Comparison of ENCODE assay signal across 1 cellular context in genomic region chr18:58398648-58399398, GRCh38.
TF ChIP-seq lines count a peak whose summit lies in the region.

No MANE protein-coding gene starts in this region.

TF ChIP-seq in HepG2, 621 proteins besides CTCF, POLR2A, EP300 and RAD21 (continued from another document and continues in another):
- no peak for TF ChIP-seq ZNF710 (CRISPR knock-in tag; IDR thresholded peaks at IDR 0.05; ENCODE audit: borderline replicate concordance)
- TF ChIP-seq, protein P1, sequence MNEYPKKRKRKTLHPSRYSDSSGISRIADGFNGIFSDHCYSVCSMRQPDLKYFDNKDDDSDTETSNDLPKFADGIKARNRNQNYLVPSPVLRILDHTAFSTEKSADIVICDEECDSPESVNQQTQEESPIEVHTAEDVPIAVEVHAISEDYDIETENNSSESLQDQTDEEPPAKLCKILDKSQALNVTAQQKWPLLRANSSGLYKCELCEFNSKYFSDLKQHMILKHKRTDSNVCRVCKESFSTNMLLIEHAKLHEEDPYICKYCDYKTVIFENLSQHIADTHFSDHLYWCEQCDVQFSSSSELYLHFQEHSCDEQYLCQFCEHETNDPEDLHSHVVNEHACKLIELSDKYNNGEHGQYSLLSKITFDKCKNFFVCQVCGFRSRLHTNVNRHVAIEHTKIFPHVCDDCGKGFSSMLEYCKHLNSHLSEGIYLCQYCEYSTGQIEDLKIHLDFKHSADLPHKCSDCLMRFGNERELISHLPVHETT (CRISPR knock-in tag; conservative IDR thresholded peaks at IDR 0.05), result no peak
- TF ChIP-seq SMAD1 (CRISPR knock-in tag; IDR thresholded peaks at IDR 0.05; ENCODE audit: borderline replicate concordance, low read depth), result no peak
- no peak for TF ChIP-seq LBX2 (CRISPR knock-in tag; IDR thresholded peaks at IDR 0.05; ENCODE audit: borderline replicate concordance)
- TF ChIP-seq GABPA (IDR thresholded peaks at IDR 0.05; ENCODE audit: low read depth, low read length), result no peak
- TF ChIP-seq GABPA (CRISPR knock-in tag; IDR thresholded peaks at IDR 0.05; ENCODE audit: low read depth), result no peak
- TF ChIP-seq HNRNPLL (IDR thresholded peaks at IDR 0.05; ENCODE audit: low read depth, low read length, poor library complexity, severe bottlenecking), result no peak
- TF ChIP-seq ZNF580 (CRISPR knock-in tag; IDR thresholded peaks at IDR 0.05; ENCODE audit: borderline replicate concordance, low read depth), result peak; percentile 61; the same call in 1 of the 2 replicates
- TF ChIP-seq KDM3A (CRISPR knock-in tag; IDR thresholded peaks at IDR 0.05; ENCODE audit: low read depth), result no peak
- TF ChIP-seq ZBTB10 (CRISPR knock-in tag; IDR thresholded peaks at IDR 0.05; ENCODE audit: borderline replicate concordance), result no peak
- no peak for TF ChIP-seq ZNF121 (CRISPR knock-in tag; IDR thresholded peaks at IDR 0.05)
- 0 out of 2 replicates have a peak, but pooled peaks have one; percentile 70 for TF ChIP-seq SNAPC5 (CRISPR knock-in tag; IDR thresholded peaks at IDR 0.05; ENCODE audit: borderline replicate concordance)
- no peak for TF ChIP-seq HNRNPUL1 (IDR thresholded peaks at IDR 0.05; ENCODE audit: low read depth, low read length)
- TF ChIP-seq ZBTB37 (CRISPR knock-in tag; IDR thresholded peaks at IDR 0.05), result no peak
- TF ChIP-seq, protein P2, sequence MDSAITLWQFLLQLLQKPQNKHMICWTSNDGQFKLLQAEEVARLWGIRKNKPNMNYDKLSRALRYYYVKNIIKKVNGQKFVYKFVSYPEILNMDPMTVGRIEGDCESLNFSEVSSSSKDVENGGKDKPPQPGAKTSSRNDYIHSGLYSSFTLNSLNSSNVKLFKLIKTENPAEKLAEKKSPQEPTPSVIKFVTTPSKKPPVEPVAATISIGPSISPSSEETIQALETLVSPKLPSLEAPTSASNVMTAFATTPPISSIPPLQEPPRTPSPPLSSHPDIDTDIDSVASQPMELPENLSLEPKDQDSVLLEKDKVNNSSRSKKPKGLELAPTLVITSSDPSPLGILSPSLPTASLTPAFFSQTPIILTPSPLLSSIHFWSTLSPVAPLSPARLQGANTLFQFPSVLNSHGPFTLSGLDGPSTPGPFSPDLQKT (CRISPR knock-in tag; IDR thresholded peaks at IDR 0.05; ENCODE audit: borderline replicate concordance), result no peak
- peak; percentile 40; the same call in 1 of the 2 replicates for TF ChIP-seq ZNF607 (CRISPR knock-in tag; IDR thresholded peaks at IDR 0.05; ENCODE audit: borderline replicate concordance)
- TF ChIP-seq ZNF496 (CRISPR knock-in tag; IDR thresholded peaks at IDR 0.05; ENCODE audit: insufficient replicate concordance), result no peak
- TF ChIP-seq, protein P3, sequence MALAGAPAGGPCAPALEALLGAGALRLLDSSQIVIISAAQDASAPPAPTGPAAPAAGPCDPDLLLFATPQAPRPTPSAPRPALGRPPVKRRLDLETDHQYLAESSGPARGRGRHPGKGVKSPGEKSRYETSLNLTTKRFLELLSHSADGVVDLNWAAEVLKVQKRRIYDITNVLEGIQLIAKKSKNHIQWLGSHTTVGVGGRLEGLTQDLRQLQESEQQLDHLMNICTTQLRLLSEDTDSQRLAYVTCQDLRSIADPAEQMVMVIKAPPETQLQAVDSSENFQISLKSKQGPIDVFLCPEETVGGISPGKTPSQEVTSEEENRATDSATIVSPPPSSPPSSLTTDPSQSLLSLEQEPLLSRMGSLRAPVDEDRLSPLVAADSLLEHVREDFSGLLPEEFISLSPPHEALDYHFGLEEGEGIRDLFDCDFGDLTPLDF (CRISPR knock-in tag; IDR thresholded peaks at IDR 0.05), result no peak
- TF ChIP-seq BCL3 (CRISPR knock-in tag; IDR thresholded peaks at IDR 0.05), result no peak
- TF ChIP-seq ZNF318 (CRISPR knock-in tag; IDR thresholded peaks at IDR 0.05), result no peak; the same call in 1 of the 2 replicates
- TF ChIP-seq NCOA5 (CRISPR knock-in tag; IDR thresholded peaks at IDR 0.05), result no peak
- no peak for TF ChIP-seq NFATC3 (CRISPR knock-in tag; IDR thresholded peaks at IDR 0.05)
- no peak for TF ChIP-seq ATF4 (CRISPR knock-in tag; IDR thresholded peaks at IDR 0.05)
- TF ChIP-seq, protein P4, sequence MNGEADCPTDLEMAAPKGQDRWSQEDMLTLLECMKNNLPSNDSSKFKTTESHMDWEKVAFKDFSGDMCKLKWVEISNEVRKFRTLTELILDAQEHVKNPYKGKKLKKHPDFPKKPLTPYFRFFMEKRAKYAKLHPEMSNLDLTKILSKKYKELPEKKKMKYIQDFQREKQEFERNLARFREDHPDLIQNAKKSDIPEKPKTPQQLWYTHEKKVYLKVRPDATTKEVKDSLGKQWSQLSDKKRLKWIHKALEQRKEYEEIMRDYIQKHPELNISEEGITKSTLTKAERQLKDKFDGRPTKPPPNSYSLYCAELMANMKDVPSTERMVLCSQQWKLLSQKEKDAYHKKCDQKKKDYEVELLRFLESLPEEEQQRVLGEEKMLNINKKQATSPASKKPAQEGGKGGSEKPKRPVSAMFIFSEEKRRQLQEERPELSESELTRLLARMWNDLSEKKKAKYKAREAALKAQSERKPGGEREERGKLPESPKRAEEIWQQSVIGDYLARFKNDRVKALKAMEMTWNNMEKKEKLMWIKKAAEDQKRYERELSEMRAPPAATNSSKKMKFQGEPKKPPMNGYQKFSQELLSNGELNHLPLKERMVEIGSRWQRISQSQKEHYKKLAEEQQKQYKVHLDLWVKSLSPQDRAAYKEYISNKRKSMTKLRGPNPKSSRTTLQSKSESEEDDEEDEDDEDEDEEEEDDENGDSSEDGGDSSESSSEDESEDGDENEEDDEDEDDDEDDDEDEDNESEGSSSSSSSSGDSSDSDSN (CRISPR knock-in tag; IDR thresholded peaks at IDR 0.05), result peak; percentile 57; the same call in 1 of the 2 replicates
- no peak for TF ChIP-seq ZMAT5 (CRISPR knock-in tag; IDR thresholded peaks at IDR 0.05; ENCODE audit: borderline replicate concordance, low read depth)
